ENCODE assay signal across 1 cellular context in genomic region chr19:19582471-19582870, GRCh38.
TF ChIP-seq lines count a peak whose summit lies in the region.

No MANE protein-coding gene starts in this region.

TF ChIP-seq in H1, 55 proteins besides CTCF, POLR2A, EP300 and RAD21:
- TF ChIP-seq, protein P1, sequence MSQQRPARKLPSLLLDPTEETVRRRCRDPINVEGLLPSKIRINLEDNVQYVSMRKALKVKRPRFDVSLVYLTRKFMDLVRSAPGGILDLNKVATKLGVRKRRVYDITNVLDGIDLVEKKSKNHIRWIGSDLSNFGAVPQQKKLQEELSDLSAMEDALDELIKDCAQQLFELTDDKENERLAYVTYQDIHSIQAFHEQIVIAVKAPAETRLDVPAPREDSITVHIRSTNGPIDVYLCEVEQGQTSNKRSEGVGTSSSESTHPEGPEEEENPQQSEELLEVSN (IDR thresholded peaks at IDR 0.05) = no peak
- TF ChIP-seq BCL11A (IDR thresholded peaks at IDR 0.05; ENCODE audit: low read depth in 2 of 2, low read length in 2 of 2) = no peak
- no peak for TF ChIP-seq SRF (IDR thresholded peaks at IDR 0.05; ENCODE audit: low read depth, low read length)
- TF ChIP-seq JUND (IDR thresholded peaks at IDR 0.05; ENCODE audit: low read length) = no peak
- no peak for TF ChIP-seq TAF1 (IDR thresholded peaks at IDR 0.05; ENCODE audit: low read depth, low read length)
- no peak for TF ChIP-seq KDM4A (IDR thresholded peaks at IDR 0.05; ENCODE audit: low read depth, low read length, severe bottlenecking)
- no peak for TF ChIP-seq CBX5 (IDR thresholded peaks at IDR 0.05; ENCODE audit: low read depth, low read length)
- TF ChIP-seq MAX (IDR thresholded peaks at IDR 0.05) = no peak
- no peak for TF ChIP-seq RXRA (IDR thresholded peaks at IDR 0.05; ENCODE audit: insufficient read depth, low read depth, low read length)
- no peak for TF ChIP-seq BACH1 (IDR thresholded peaks at IDR 0.05; ENCODE audit: low read length)
- no peak for TF ChIP-seq TAF7 (optimal IDR thresholded peaks at IDR 0.05; ENCODE audit: borderline replicate concordance, low read depth, low read length)
- TF ChIP-seq CHD1 (IDR thresholded peaks at IDR 0.05; ENCODE audit: low read depth, low read length) = no peak
- TF ChIP-seq, protein P2, sequence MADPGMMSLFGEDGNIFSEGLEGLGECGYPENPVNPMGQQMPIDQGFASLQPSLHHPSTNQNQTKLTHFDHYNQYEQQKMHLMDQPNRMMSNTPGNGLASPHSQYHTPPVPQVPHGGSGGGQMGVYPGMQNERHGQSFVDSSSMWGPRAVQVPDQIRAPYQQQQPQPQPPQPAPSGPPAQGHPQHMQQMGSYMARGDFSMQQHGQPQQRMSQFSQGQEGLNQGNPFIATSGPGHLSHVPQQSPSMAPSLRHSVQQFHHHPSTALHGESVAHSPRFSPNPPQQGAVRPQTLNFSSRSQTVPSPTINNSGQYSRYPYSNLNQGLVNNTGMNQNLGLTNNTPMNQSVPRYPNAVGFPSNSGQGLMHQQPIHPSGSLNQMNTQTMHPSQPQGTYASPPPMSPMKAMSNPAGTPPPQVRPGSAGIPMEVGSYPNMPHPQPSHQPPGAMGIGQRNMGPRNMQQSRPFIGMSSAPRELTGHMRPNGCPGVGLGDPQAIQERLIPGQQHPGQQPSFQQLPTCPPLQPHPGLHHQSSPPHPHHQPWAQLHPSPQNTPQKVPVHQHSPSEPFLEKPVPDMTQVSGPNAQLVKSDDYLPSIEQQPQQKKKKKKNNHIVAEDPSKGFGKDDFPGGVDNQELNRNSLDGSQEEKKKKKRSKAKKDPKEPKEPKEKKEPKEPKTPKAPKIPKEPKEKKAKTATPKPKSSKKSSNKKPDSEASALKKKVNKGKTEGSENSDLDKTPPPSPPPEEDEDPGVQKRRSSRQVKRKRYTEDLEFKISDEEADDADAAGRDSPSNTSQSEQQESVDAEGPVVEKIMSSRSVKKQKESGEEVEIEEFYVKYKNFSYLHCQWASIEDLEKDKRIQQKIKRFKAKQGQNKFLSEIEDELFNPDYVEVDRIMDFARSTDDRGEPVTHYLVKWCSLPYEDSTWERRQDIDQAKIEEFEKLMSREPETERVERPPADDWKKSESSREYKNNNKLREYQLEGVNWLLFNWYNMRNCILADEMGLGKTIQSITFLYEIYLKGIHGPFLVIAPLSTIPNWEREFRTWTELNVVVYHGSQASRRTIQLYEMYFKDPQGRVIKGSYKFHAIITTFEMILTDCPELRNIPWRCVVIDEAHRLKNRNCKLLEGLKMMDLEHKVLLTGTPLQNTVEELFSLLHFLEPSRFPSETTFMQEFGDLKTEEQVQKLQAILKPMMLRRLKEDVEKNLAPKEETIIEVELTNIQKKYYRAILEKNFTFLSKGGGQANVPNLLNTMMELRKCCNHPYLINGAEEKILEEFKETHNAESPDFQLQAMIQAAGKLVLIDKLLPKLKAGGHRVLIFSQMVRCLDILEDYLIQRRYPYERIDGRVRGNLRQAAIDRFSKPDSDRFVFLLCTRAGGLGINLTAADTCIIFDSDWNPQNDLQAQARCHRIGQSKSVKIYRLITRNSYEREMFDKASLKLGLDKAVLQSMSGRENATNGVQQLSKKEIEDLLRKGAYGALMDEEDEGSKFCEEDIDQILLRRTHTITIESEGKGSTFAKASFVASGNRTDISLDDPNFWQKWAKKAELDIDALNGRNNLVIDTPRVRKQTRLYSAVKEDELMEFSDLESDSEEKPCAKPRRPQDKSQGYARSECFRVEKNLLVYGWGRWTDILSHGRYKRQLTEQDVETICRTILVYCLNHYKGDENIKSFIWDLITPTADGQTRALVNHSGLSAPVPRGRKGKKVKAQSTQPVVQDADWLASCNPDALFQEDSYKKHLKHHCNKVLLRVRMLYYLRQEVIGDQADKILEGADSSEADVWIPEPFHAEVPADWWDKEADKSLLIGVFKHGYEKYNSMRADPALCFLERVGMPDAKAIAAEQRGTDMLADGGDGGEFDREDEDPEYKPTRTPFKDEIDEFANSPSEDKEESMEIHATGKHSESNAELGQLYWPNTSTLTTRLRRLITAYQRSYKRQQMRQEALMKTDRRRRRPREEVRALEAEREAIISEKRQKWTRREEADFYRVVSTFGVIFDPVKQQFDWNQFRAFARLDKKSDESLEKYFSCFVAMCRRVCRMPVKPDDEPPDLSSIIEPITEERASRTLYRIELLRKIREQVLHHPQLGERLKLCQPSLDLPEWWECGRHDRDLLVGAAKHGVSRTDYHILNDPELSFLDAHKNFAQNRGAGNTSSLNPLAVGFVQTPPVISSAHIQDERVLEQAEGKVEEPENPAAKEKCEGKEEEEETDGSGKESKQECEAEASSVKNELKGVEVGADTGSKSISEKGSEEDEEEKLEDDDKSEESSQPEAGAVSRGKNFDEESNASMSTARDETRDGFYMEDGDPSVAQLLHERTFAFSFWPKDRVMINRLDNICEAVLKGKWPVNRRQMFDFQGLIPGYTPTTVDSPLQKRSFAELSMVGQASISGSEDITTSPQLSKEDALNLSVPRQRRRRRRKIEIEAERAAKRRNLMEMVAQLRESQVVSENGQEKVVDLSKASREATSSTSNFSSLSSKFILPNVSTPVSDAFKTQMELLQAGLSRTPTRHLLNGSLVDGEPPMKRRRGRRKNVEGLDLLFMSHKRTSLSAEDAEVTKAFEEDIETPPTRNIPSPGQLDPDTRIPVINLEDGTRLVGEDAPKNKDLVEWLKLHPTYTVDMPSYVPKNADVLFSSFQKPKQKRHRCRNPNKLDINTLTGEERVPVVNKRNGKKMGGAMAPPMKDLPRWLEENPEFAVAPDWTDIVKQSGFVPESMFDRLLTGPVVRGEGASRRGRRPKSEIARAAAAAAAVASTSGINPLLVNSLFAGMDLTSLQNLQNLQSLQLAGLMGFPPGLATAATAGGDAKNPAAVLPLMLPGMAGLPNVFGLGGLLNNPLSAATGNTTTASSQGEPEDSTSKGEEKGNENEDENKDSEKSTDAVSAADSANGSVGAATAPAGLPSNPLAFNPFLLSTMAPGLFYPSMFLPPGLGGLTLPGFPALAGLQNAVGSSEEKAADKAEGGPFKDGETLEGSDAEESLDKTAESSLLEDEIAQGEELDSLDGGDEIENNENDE (IDR thresholded peaks at IDR 0.05; ENCODE audit: insufficient replicate concordance, low read length) = no peak
- TF ChIP-seq CREB1 (IDR thresholded peaks at IDR 0.05) = no peak
- TF ChIP-seq YY1 (IDR thresholded peaks at IDR 0.05; ENCODE audit: low read depth, low read length) = no peak
- no peak for TF ChIP-seq HDAC6 (IDR thresholded peaks at IDR 0.05; ENCODE audit: low read depth, low read length)
- TF ChIP-seq, protein P3, sequence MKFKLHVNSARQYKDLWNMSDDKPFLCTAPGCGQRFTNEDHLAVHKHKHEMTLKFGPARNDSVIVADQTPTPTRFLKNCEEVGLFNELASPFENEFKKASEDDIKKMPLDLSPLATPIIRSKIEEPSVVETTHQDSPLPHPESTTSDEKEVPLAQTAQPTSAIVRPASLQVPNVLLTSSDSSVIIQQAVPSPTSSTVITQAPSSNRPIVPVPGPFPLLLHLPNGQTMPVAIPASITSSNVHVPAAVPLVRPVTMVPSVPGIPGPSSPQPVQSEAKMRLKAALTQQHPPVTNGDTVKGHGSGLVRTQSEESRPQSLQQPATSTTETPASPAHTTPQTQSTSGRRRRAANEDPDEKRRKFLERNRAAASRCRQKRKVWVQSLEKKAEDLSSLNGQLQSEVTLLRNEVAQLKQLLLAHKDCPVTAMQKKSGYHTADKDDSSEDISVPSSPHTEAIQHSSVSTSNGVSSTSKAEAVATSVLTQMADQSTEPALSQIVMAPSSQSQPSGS (IDR thresholded peaks at IDR 0.05; ENCODE audit: low read length) = no peak
- TF ChIP-seq GABPA (IDR thresholded peaks at IDR 0.05; ENCODE audit: borderline replicate concordance, insufficient read depth, low read length) = no peak
- no peak for TF ChIP-seq CBX8 (IDR thresholded peaks at IDR 0.05; ENCODE audit: borderline replicate concordance, low read depth, low read length)
